ENCODE assay signal across 1 cellular context in genomic region chrX:23883737-23884354, GRCh38.
A peak's percentile ranks its signal among the peaks of the same experiment; 100 is the strongest.
TF ChIP-seq lines count a peak whose summit lies in the region.

No MANE protein-coding gene starts in this region.

TF ChIP-seq in A549, 52 proteins besides CTCF, POLR2A, EP300 and RAD21 (continued from another document):
- TF ChIP-seq REST (IDR thresholded peaks at IDR 0.05) (no peak), MAFK (IDR thresholded peaks at IDR 0.05; ENCODE audit: partially characterized antibody) (no peak), FOSL2 (IDR thresholded peaks at IDR 0.05) (peak; percentile 55; the same call in 1 of the 2 replicates), FOSL2 (CRISPR knock-in tag; IDR thresholded peaks at IDR 0.05) (peak; percentile 79), KDM5A (IDR thresholded peaks at IDR 0.05) (no peak), TFCP2L1 (CRISPR knock-in tag; IDR thresholded peaks at IDR 0.05) (no peak), EHF (CRISPR knock-in tag; IDR thresholded peaks at IDR 0.05) (no peak), ESRRA (IDR thresholded peaks at IDR 0.05; ENCODE audit: borderline replicate concordance, low read length) (no peak), KDM1A (IDR thresholded peaks at IDR 0.05; ENCODE audit: low read depth) (no peak), RARB (CRISPR knock-in tag; IDR thresholded peaks at IDR 0.05) (no peak), GATA3 (IDR thresholded peaks at IDR 0.05; ENCODE audit: borderline replicate concordance) (peak; percentile 27; the same call in 1 of the 2 replicates), ZSCAN20 (CRISPR knock-in tag; IDR thresholded peaks at IDR 0.05) (no peak), NFE2L2 (conservative IDR thresholded peaks at IDR 0.05; ENCODE audit: low read length) (no peak), CEBPB (IDR thresholded peaks at IDR 0.05) (no peak), USF2 (IDR thresholded peaks at IDR 0.05) (no peak), BHLHE40 (IDR thresholded peaks at IDR 0.05; ENCODE audit: low read depth, low read length) (no peak), PHF8 (IDR thresholded peaks at IDR 0.05; ENCODE audit: borderline replicate concordance, low read depth) (no peak), RCOR1 (IDR thresholded peaks at IDR 0.05; ENCODE audit: low read depth, low read length) (no peak), HDAC2 (IDR thresholded peaks at IDR 0.05) (no peak), E2F6 (IDR thresholded peaks at IDR 0.05; ENCODE audit: borderline replicate concordance, low read depth) (peak; percentile 86), TP53 (CRISPR knock-in tag; IDR thresholded peaks at IDR 0.05) (no peak), ATOH8 (CRISPR knock-in tag; IDR thresholded peaks at IDR 0.05; ENCODE audit: low read depth) (no peak; the same call in 1 of the 2 replicates), RNF2 (IDR thresholded peaks at IDR 0.05; ENCODE audit: borderline replicate concordance, low read depth) (no peak), EHMT2 (IDR thresholded peaks at IDR 0.05; ENCODE audit: low read depth) (no peak), ZC3H11A (IDR thresholded peaks at IDR 0.05) (no peak), HOXB5 (CRISPR knock-in tag; IDR thresholded peaks at IDR 0.05) (peak; percentile 28; the same call in 1 of the 2 replicates), MAX (IDR thresholded peaks at IDR 0.05) (peak; percentile 83), FOXS1 (CRISPR knock-in tag; IDR thresholded peaks at IDR 0.05) (no peak), NR3C1 (IDR thresholded peaks at IDR 0.05) (no peak), HMGXB4 (CRISPR knock-in tag; IDR thresholded peaks at IDR 0.05; ENCODE audit: borderline replicate concordance) (no peak), CHD2 (IDR thresholded peaks at IDR 0.05; ENCODE audit: low read length, partially characterized antibody) (no peak), SMC3 (IDR thresholded peaks at IDR 0.05) (no peak), CBX2 (IDR thresholded peaks at IDR 0.05; ENCODE audit: borderline replicate concordance, low read depth) (no peak), PBX3 (IDR thresholded peaks at IDR 0.05) (no peak), HOXB13 (CRISPR knock-in tag; IDR thresholded peaks at IDR 0.05; ENCODE audit: low read depth) (0 out of 2 replicates have a peak, but pooled peaks have one; percentile 28), ZNF302 (CRISPR knock-in tag; IDR thresholded peaks at IDR 0.05) (no peak), ELK1 (IDR thresholded peaks at IDR 0.05; ENCODE audit: low read depth, low read length) (no peak), CBX8 (IDR thresholded peaks at IDR 0.05) (no peak), HOXA7 (CRISPR knock-in tag; IDR thresholded peaks at IDR 0.05) (no peak), HES2 (IDR thresholded peaks at IDR 0.05) (no peak), FOSB (CRISPR knock-in tag; IDR thresholded peaks at IDR 0.05) (no peak), RFX5 (IDR thresholded peaks at IDR 0.05) (no peak), MAZ (IDR thresholded peaks at IDR 0.05; ENCODE audit: borderline replicate concordance, low read depth, low read length) (no peak), ZFP36 (IDR thresholded peaks at IDR 0.05; ENCODE audit: borderline replicate concordance, partially characterized antibody) (no peak)
